Comparison of ENCODE assay signal across 1 cellular context in the genomic region with DNA sequence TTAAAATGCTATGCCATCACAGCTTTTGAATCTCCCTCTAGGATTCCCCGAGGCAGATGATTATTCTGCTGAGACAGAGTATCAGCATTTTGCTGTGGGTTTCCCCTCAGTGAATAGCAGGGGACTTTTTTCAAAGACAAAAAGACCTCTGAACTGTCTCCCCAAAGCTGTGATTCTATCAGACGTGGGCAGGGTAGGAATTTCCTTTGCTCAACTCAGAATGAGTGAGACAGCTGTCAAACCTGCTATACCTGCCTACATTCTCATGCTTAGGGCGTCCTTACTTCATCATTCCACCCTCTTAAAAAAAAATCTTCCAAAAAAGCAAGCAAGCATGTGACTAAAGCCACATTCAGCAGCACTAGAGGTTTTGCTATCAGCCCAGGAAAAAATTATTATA.
TF ChIP-seq lines count a peak whose summit lies in the region.

No MANE protein-coding gene starts in this region.

TF ChIP-seq in Ishikawa, 13 proteins besides CTCF, POLR2A, EP300 and RAD21 (continued from another document):
- TF ChIP-seq, protein P1, sequence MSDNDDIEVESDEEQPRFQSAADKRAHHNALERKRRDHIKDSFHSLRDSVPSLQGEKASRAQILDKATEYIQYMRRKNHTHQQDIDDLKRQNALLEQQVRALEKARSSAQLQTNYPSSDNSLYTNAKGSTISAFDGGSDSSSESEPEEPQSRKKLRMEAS (IDR thresholded peaks at IDR 0.05) = peak; percentile 21; the same call in 1 of the 2 replicates
- TF ChIP-seq EGR1 (IDR thresholded peaks at IDR 0.05) (no peak), TEAD4 (IDR thresholded peaks at IDR 0.05) (peak; percentile 51), TAF1 (IDR thresholded peaks at IDR 0.05; ENCODE audit: low read depth) (no peak)
